Comparison of ENCODE assay signal across 7 cellular contexts in the genomic region with DNA sequence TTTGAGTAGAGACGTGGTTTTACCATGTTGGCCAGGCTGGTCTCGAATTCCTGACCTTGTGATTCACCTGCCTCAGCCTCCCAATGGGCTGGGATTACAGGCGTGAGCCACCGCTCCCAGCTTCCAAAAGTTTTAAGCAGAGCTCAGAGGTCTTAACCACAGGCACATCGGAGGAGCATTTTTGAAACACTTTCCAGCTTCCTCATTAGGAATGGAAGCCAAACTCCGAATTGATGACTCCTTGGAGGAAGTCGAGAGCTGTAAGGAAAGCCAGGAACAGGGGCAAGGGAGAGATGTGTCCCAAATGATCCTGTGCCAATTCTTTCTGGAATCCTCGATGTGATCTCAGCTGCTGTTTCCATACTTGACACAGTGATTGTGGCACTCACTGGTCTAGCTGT. TPM values are rescaled to one million over a fixed set of nuclear protein-coding genes. Genes with fewer than 3 reads are reported as not detected.
A peak's percentile ranks its signal among the peaks of the same experiment; 100 is the strongest.
DNase-seq lines count a peak whose midpoint lies in the region; ATAC-seq, FAIRE-seq and TF ChIP-seq lines count a peak whose summit lies in the region.
"Not testable (repeated sequence)": the region's sequence is repeated elsewhere in the genome, so short reads cannot be mapped to it uniquely, and the experiment has no call there.

No MANE protein-coding gene starts in this region.

- not testable (repeated sequence) for H3K9me2 ChIP-seq in HCT116 (ENCODE audit: insufficient read depth)

- H3K9ac ChIP-seq in HCT116 (ENCODE audit: low read length); astrocyte (ENCODE audit: low read length); neuronal stem cell (ENCODE audit: low read depth, low read length, poor library complexity): not testable (repeated sequence)

- H3K36me3 Mint-ChIP-seq in astrocyte (ENCODE audit: low read depth, unreplicated experiment): not testable (repeated sequence)

- not testable (repeated sequence) for H2BK120ac ChIP-seq in neuronal stem cell (ENCODE audit: low read depth, low read length)

- not testable (repeated sequence) for H3K9me3 ChIP-seq in HCT116 (ENCODE audit: control insufficient read depth in 1 of 2, insufficient read depth in 1 of 2, low read depth in 1 of 2, low read length in 2 of 2); astrocyte (ENCODE audit: insufficient read depth, low read depth, low read length); neuronal stem cell (replicated peaks in 1 of 2; ENCODE audit: control insufficient read depth in 2 of 2, insufficient read depth in 1 of 2, low read depth in 1 of 2, low read length in 2 of 2)

- whole genome bisulfite sequencing in neuronal stem cell (ENCODE audit: extremely low coverage in 2 of 2, insufficient read length in 2 of 2, insufficient replicate concordance in 1 of 2), 2 donors: no CpG with 5 or more reads among the region's 8 CpGs

- not testable (repeated sequence) for H2AFZ ChIP-seq in HCT116 (ENCODE audit: low read depth, low read length, poor library complexity, severe bottlenecking); astrocyte (ENCODE audit: low read depth, low read length); neuronal stem cell (ENCODE audit: low read length)

- not testable (repeated sequence) for H2BK12ac ChIP-seq in neuronal stem cell (ENCODE audit: low read length)

- peak overlapping the region; percentile 21 for H3K14ac ChIP-seq in neuronal stem cell (ENCODE audit: low read length)

- H3K4me3 ChIP-seq in HCT116 (replicated peaks in 1 of 2; ENCODE audit: low read depth in 1 of 2, low read length in 2 of 2); astrocyte (ENCODE audit: insufficient read depth, low read depth, low read length); neuronal stem cell (ENCODE audit: low read length in 2 of 2): not testable (repeated sequence)

- H3K27me3 Mint-ChIP-seq in astrocyte (ENCODE audit: low read depth, unreplicated experiment): not testable (repeated sequence)

- not testable (repeated sequence) for H3K36me3 ChIP-seq in HCT116 (ENCODE audit: control insufficient read depth in 1 of 2, insufficient read depth in 2 of 2, low read length in 2 of 2); astrocyte (ENCODE audit: insufficient read depth, low read length); neuronal stem cell (replicated peaks in 1 of 2; ENCODE audit: control insufficient read depth in 2 of 2, insufficient read depth in 2 of 2, low read length in 2 of 2)

- CTCF ChIA-PET in HCT116 (lab: Charles Lee): not testable (repeated sequence)

- not testable (repeated sequence) for TF ChIP-seq CTCF in HCT116 (IDR thresholded peaks at IDR 0.05 in 2 of 3, conservative IDR thresholded peaks at IDR 0.05 in 1 of 3; ENCODE audit: borderline replicate concordance in 1 of 3, insufficient read depth in 1 of 3, low read depth in 2 of 3, low read length in 2 of 3); astrocyte (IDR thresholded peaks at IDR 0.05; ENCODE audit: insufficient read depth, low read depth, low read length)

- H3K79me1 ChIP-seq in neuronal stem cell (ENCODE audit: low read depth, low read length): not testable (repeated sequence)

- not testable (repeated sequence) for H3K18ac ChIP-seq in neuronal stem cell (ENCODE audit: low read length)

- not testable (repeated sequence) for H3K27me3 ChIP-seq in HCT116 (ENCODE audit: insufficient read depth, low read length); astrocyte (ENCODE audit: insufficient read depth, low read length); neuronal stem cell (ENCODE audit: control insufficient read depth in 3 of 3, insufficient read depth in 3 of 3, low read depth in 1 of 3, low read length in 3 of 3)

- not testable (repeated sequence) for H3K79me2 ChIP-seq in HCT116 (ENCODE audit: insufficient read depth, low read length); astrocyte (ENCODE audit: insufficient read depth, low read length)

- H4K20me1 ChIP-seq in HCT116 (ENCODE audit: insufficient read depth); astrocyte (ENCODE audit: insufficient read depth, low read length): not testable (repeated sequence)

- H4K91ac ChIP-seq in neuronal stem cell (ENCODE audit: low read depth, low read length, poor library complexity): not testable (repeated sequence)

- not testable (repeated sequence) for BruUV-seq in HCT116 (replicated peaks; lab: Mats Ljungman, UMichigan)

- DNase-seq in AG20443 (ENCODE audit: low spot score): peak; percentile 24
- DNase-seq in GM03348 (ENCODE audit: low spot score): peak; percentile 13
- not testable (repeated sequence) for DNase-seq in HCT116 (ENCODE audit: low read depth, low spot score); neuronal stem cell (ENCODE audit: low spot score)
- peak; percentile 86 for DNase-seq in LHCN-M2 (ENCODE audit: low read depth)
- peak; percentile 70 for DNase-seq in astrocyte (ENCODE audit: low read depth)
- peak; percentile 25 for DNase-seq in fibroblast of gingiva (ENCODE audit: low read depth)

- not testable (repeated sequence) for TF ChIP-seq RAD21 in HCT116 (IDR thresholded peaks at IDR 0.05; ENCODE audit: low read depth)

- peak overlapping the region; percentile 23; the same call in 1 of the 2 replicates for H3K4me2 ChIP-seq in HCT116 (ENCODE audit: low read length)
- peak overlapping the region; percentile 61 for H3K4me2 ChIP-seq in astrocyte (ENCODE audit: low read length)
- H3K4me2 ChIP-seq in neuronal stem cell (ENCODE audit: insufficient read depth, low read length, poor library complexity, severe bottlenecking): not testable (repeated sequence)

- peak overlapping the region; percentile 4 for H3K27ac Mint-ChIP-seq in astrocyte (ENCODE audit: unreplicated experiment)

- FAIRE-seq in astrocyte (lab: Jason Lieb, UNC): not testable (repeated sequence)

- H3K4me1 Mint-ChIP-seq in astrocyte (ENCODE audit: low read depth, unreplicated experiment): not testable (repeated sequence)

- not testable (repeated sequence) for H2AK5ac ChIP-seq in neuronal stem cell (ENCODE audit: low read depth, low read length)

- not testable (repeated sequence) for H3K4me3 Mint-ChIP-seq in astrocyte (ENCODE audit: unreplicated experiment)

- H3K4ac ChIP-seq in neuronal stem cell (ENCODE audit: low read length): not testable (repeated sequence)

- not testable (repeated sequence) for H2BK5ac ChIP-seq in neuronal stem cell (ENCODE audit: low read length)

- POLR2A ChIA-PET in HCT116 (lab: Charles Lee): not testable (repeated sequence)

- not testable (repeated sequence) for H4K8ac ChIP-seq in neuronal stem cell (ENCODE audit: low read depth, low read length)

- TF ChIP-seq POLR2A in HCT116 (IDR thresholded peaks at IDR 0.05; ENCODE audit: borderline replicate concordance, extremely low read depth, insufficient read depth, insufficient read length): not testable (repeated sequence)

- not testable (repeated sequence) for H3K9me3 Mint-ChIP-seq in astrocyte (ENCODE audit: unreplicated experiment)

- RAD21 ChIA-PET in HCT116 (lab: Charles Lee; ENCODE audit: low non-redundant PET in 1 of 2, low total read pairs in 2 of 2, uncharacterized antibody in 2 of 2, unreplicated experiment in 2 of 2): not testable (repeated sequence)

- not testable (repeated sequence) for H3K27ac ChIP-seq in HCT116 (ENCODE audit: low read depth, low read length); neuronal stem cell (replicated peaks; ENCODE audit: low read length)
- H3K27ac ChIP-seq in astrocyte (ENCODE audit: low read depth, low read length): peak overlapping the region; percentile 21

- H3K23ac ChIP-seq in neuronal stem cell (ENCODE audit: low read depth, low read length, poor library complexity): not testable (repeated sequence)

- intact Hi-C loops in HCT116 (cut with micrococcal nuclease): not testable (repeated sequence)

- not testable (repeated sequence) for H3K4me1 ChIP-seq in HCT116 (ENCODE audit: control insufficient read depth in 1 of 2, insufficient read depth in 2 of 2, low read length in 2 of 2); neuronal stem cell (ENCODE audit: control insufficient read depth in 2 of 2, insufficient read depth in 1 of 2, low read depth in 1 of 2, low read length in 2 of 2)
- H3K4me1 ChIP-seq in astrocyte (ENCODE audit: insufficient read depth, low read length): peaks cover 13% of the 10 kb centered on the region

- ATAC-seq in HCT116: not testable (repeated sequence)

- not testable (repeated sequence) for H2BK15ac ChIP-seq in neuronal stem cell (ENCODE audit: low read length)

RNA-seq across cellular contexts. Expression of a gene that starts 56.2 kb away (rescaled TPM):
- 54.5 TPM for total RNA-seq in HCT116 (2021; ENCODE audit: unreplicated experiment)
- 36.1 and 41.5 TPM in 2 replicates for polyA plus RNA-seq in HCT116 (2012)
- 19.7 and 21.1 TPM in 2 replicates for total RNA-seq in LHCN-M2 (2014; rRNA removed)
- 48.1 TPM for polyA plus RNA-seq in LHCN-M2 (2012)
- 54.4 and 61.2 TPM in 2 replicates for total RNA-seq in astrocyte
- polyA plus RNA-seq in neuronal stem cell (2013, experiment 1 of 2): 12.9 TPM
- 12.9 TPM for polyA plus RNA-seq in neuronal stem cell (2013, experiment 2 of 2)
